ENCODE assay signal across 13 cellular contexts in genomic region chr2:105596522-105596921, GRCh38.
DNase-seq lines count a peak whose midpoint lies in the region; ATAC-seq, FAIRE-seq and TF ChIP-seq lines count a peak whose summit lies in the region.
"Had no signal": no experiment of that assay in that cellular context is flagged by ENCODE, and none has a peak within 500 bp of the region (broad histone marks: within the 10 kb centered on the region; RNA-seq: fewer than 3 reads in every experiment).

No MANE protein-coding gene starts in this region.

- peaks cover 35% of the 10 kb centered on the region for H3K4me1 Mint-ChIP-seq in activated CD8-positive, alpha-beta T cell treated with anti-CD3 and anti-CD28 coated beads for 36 hours (ENCODE audit: low read depth)
- H3K4me1 Mint-ChIP-seq in activated CD8-positive, alpha-beta T cell treated with anti-CD3 and anti-CD28 coated beads, Interleukin-2, amount 10 ng/mL, durations not matched to agents 7 days and 5 days (ENCODE audit: low read depth) = peaks cover 3% of the 10 kb centered on the region
- peaks cover 9 to 28% (median 21%) of the 10 kb centered on the region in 3 donors for H3K4me1 Mint-ChIP-seq in T-cell
- H3K4me1 Mint-ChIP-seq: CD14-positive monocyte had no signal

- H3K27me3 ChIP-seq in H1 (replicated peaks in 1 of 4; ENCODE audit: control insufficient read depth in 3 of 4, extremely low read depth in 1 of 4, insufficient read depth in 3 of 4, low read length in 3 of 4) = no peaks in the 10 kb centered on the region
- H3K27me3 ChIP-seq in HepG2 (ENCODE audit: control insufficient read depth in 1 of 2, insufficient read depth in 2 of 2, low read length in 2 of 2) = peaks cover 0 to 42% of the 10 kb centered on the region in 2 experiments; a peak in 4 of 5 replicates
- no peaks in the 10 kb centered on the region for H3K27me3 ChIP-seq in smooth muscle cell (ENCODE audit: low read depth)

- H3K9me3 Mint-ChIP-seq in activated CD8-positive, alpha-beta T cell treated with anti-CD3 and anti-CD28 coated beads for 36 hours = no peaks in the 10 kb centered on the region
- no peaks in the 10 kb centered on the region for H3K9me3 Mint-ChIP-seq in activated CD8-positive, alpha-beta T cell treated with anti-CD3 and anti-CD28 coated beads, Interleukin-2, amount 10 ng/mL, durations not matched to agents 7 days and 5 days (ENCODE audit: insufficient read depth)
- H3K9me3 Mint-ChIP-seq in T-cell = no peaks in the 10 kb centered on the region

- no peak overlapping the region for H2BK12ac ChIP-seq in H1 (ENCODE audit: low read depth, low read length)

- H3K4me3 Mint-ChIP-seq in activated CD8-positive, alpha-beta T cell treated with anti-CD3 and anti-CD28 coated beads for 36 hours = no peak overlapping the region
- no peak overlapping the region for H3K4me3 Mint-ChIP-seq in activated CD8-positive, alpha-beta T cell treated with anti-CD3 and anti-CD28 coated beads, Interleukin-2, amount 10 ng/mL, durations not matched to agents 7 days and 5 days
- H3K4me3 Mint-ChIP-seq in T-cell = peak overlapping the region in 1 of 3 donors; percentile 32
- H3K4me3 Mint-ChIP-seq: CD14-positive monocyte had no signal

- H3K27ac ChIP-seq in H1 (ENCODE audit: low read depth, low read length) = no peak overlapping the region
- H3K27ac ChIP-seq in HepG2 (ENCODE audit: extremely low read length, insufficient read depth, low read length) = no peak overlapping the region
- no peak overlapping the region for H3K27ac ChIP-seq in smooth muscle cell (ENCODE audit: low read depth)
- H3K27ac ChIP-seq: 22Rv1 had no signal

- no peaks in the 10 kb centered on the region for H3K27me3 Mint-ChIP-seq in activated CD8-positive, alpha-beta T cell treated with anti-CD3 and anti-CD28 coated beads for 36 hours
- H3K27me3 Mint-ChIP-seq in activated CD8-positive, alpha-beta T cell treated with anti-CD3 and anti-CD28 coated beads, Interleukin-2, amount 10 ng/mL, durations not matched to agents 7 days and 5 days (ENCODE audit: low read depth) = no peaks in the 10 kb centered on the region
- H3K27me3 Mint-ChIP-seq in T-cell = no peaks in the 10 kb centered on the region

- no TSS peak for BruUV-seq in HepG2 (replicated peaks; lab: Mats Ljungman, UMichigan)

- no peak overlapping the region for H2AK5ac ChIP-seq in H1 (ENCODE audit: low read depth, low read length)

- H3K4me2 ChIP-seq in H1 (ENCODE audit: insufficient read depth in 1 of 2, low read depth in 2 of 2, low read length in 2 of 2) (no peak overlapping the region), HepG2 (ENCODE audit: low read depth, low read length) (no peak overlapping the region), smooth muscle cell (no peak overlapping the region)

- TF ChIP-seq EP300 in H1 (IDR thresholded peaks at IDR 0.05; ENCODE audit: borderline replicate concordance in 1 of 2, low read depth in 2 of 2, low read length in 2 of 2) (no peak), HepG2 (IDR thresholded peaks at IDR 0.05; ENCODE audit: low read depth in 2 of 2, low read length in 2 of 2) (no peak), HepG2 (CRISPR knock-in tag; IDR thresholded peaks at IDR 0.05; ENCODE audit: borderline replicate concordance) (no peak)

- FAIRE-seq in H1 (lab: Jason Lieb, UNC) (no peak), HepG2 (lab: Jason Lieb, UNC) (no peak)
- FAIRE-seq: H54 had no signal

- TF ChIP-seq RAD21 in H1 (IDR thresholded peaks at IDR 0.05 in 1 of 2, conservative IDR thresholded peaks at IDR 0.05 in 1 of 2; ENCODE audit: low read depth in 2 of 2, low read length in 2 of 2) = no peak
- TF ChIP-seq RAD21 in HepG2 (CRISPR knock-in tag; IDR thresholded peaks at IDR 0.05) = no peak

- H3K79me2 ChIP-seq in H1 (ENCODE audit: control insufficient read depth in 1 of 2, insufficient read depth in 2 of 2, low read length in 2 of 2) (no peaks in the 10 kb centered on the region), HepG2 (ENCODE audit: insufficient read depth, low read length) (no peaks in the 10 kb centered on the region), smooth muscle cell (ENCODE audit: low read depth) (no peaks in the 10 kb centered on the region)

- no peaks in the 10 kb centered on the region for H3K23me2 ChIP-seq in H1 (ENCODE audit: low read depth, low read length)

- no peak overlapping the region for H3K4me3 ChIP-seq in H1 (ENCODE audit: extremely low read depth in 1 of 4, insufficient read depth in 2 of 4, low read depth in 3 of 4, low read length in 4 of 4)
- no peak overlapping the region for H3K4me3 ChIP-seq in HepG2 (replicated peaks in 1 of 3; ENCODE audit: insufficient read depth in 1 of 3, low read depth in 2 of 3, low read length in 3 of 3)
- no peak overlapping the region for H3K4me3 ChIP-seq in smooth muscle cell

- H3K56ac ChIP-seq in H1 (replicated peaks; ENCODE audit: insufficient read length, low read depth, low read length) = no peak overlapping the region

- H3K9ac ChIP-seq in H1 (replicated peaks in 1 of 4; ENCODE audit: extremely low read depth in 1 of 4, low read depth in 3 of 4, low read length in 3 of 4) (no peak overlapping the region), HepG2 (ENCODE audit: insufficient read depth, low read depth, low read length) (no peak overlapping the region), smooth muscle cell (ENCODE audit: low read depth) (no peak overlapping the region)

- no peak overlapping the region for H2BK20ac ChIP-seq in H1 (ENCODE audit: low read length)

- H4K20me1 ChIP-seq in H1 (replicated peaks in 1 of 2; ENCODE audit: control insufficient read depth in 1 of 2, insufficient read depth in 2 of 2, low read length in 2 of 2) (no peaks in the 10 kb centered on the region), HepG2 (ENCODE audit: insufficient read depth, low read length) (no peaks in the 10 kb centered on the region), smooth muscle cell (ENCODE audit: low read depth) (no peaks in the 10 kb centered on the region)

- intact Hi-C loops in activated CD8-positive, alpha-beta T cell treated with anti-CD3 and anti-CD28 coated beads for 36 hours (cut with micrococcal nuclease) = no loop called here
- intact Hi-C loops in HepG2 (cut with micrococcal nuclease; ENCODE audit: unreplicated experiment) = no loop called here

- H3K27ac Mint-ChIP-seq in activated CD8-positive, alpha-beta T cell treated with anti-CD3 and anti-CD28 coated beads for 36 hours = peak overlapping the region; percentile 26
- H3K27ac Mint-ChIP-seq in activated CD8-positive, alpha-beta T cell treated with anti-CD3 and anti-CD28 coated beads, Interleukin-2, amount 10 ng/mL, durations not matched to agents 7 days and 5 days = no peak overlapping the region
- H3K27ac Mint-ChIP-seq in T-cell = peak overlapping the region in 1 of 2 donors; percentile 73
- H3K27ac Mint-ChIP-seq: CD14-positive monocyte had no signal

- CTCF ChIA-PET in activated CD8-positive, alpha-beta T cell treated with anti-CD3 and anti-CD28 coated beads for 36 hours (lab: Charles Lee) = interaction anchor here (0.8 to 3.9 kb wide), 2 partner anchors 19 to 23 kb away, joined by 3 to 14 read pairs; no protein-coding TSS in a partner anchor
- CTCF ChIA-PET in activated CD8-positive, alpha-beta T cell treated with anti-CD3 and anti-CD28 coated beads, Interleukin-2, amount 10 ng/mL, durations not matched to agents 7 days and 5 days (lab: Charles Lee) = interaction anchor here (1.0 to 2.8 kb wide), 3 partner anchors 14 to 23 kb away, joined by 3 to 10 read pairs (median 4); no protein-coding TSS in a partner anchor
- CTCF ChIA-PET in T-cell (lab: Charles Lee) = no interaction called here
- CTCF ChIA-PET in H1 (lab: Charles Lee; ENCODE audit: partially characterized antibody) = interaction anchor here (1.5 to 3.4 kb wide), 3 partner anchors 13 to 139 kb away, joined by 4 to 18 read pairs (median 4); no protein-coding TSS in a partner anchor
- CTCF ChIA-PET in HepG2 (lab: Yijun Ruan, JAX; ENCODE audit: low intra/inter-chr PET ratio, low total read pairs) = no interaction called here

- H3K23ac ChIP-seq in H1 (ENCODE audit: insufficient read length) = no peak overlapping the region

- in situ Hi-C loops in HepG2 (cut with HindIII; ENCODE audit: extremely low pct_ligation_motif_present, low pct_unique_long_range_greater_than_20kb) = no loop called here

- no peak for ATAC-seq in activated CD8-positive, alpha-beta T cell treated with anti-CD3 and anti-CD28 coated beads for 36 hours
- no peak for ATAC-seq in activated CD8-positive, alpha-beta T cell treated with anti-CD3 and anti-CD28 coated beads, Interleukin-2, amount 10 ng/mL, durations not matched to agents 7 days and 5 days
- peak in 3 of 4 experiments; percentile 55 to 69 (median 69) for ATAC-seq in T-cell (replicated peaks in 1 of 4)
- ATAC-seq in HepG2 = no peak
- ATAC-seq: HCT116 had no signal

- 81% methylated on average over 4 of the region's 4 CpGs; no CpG with 5 or more reads in 1 of the 2 experiments for WGBS in H1 (ENCODE audit: extremely low coverage in 1 of 2, insufficient coverage in 1 of 2, insufficient read length in 1 of 2, insufficient replicate concordance in 2 of 2, low coverage in 1 of 2, low lambda C conversion rate in 2 of 2, missing lambda C conversion rate in 1 of 2), 2 experiments
- WGBS in HepG2 (ENCODE audit: low lambda C conversion rate) = 52% methylated on average over 4 of the region's 4 CpGs
- WGBS in smooth muscle cell (ENCODE audit: low lambda C conversion rate) = 88% methylated on average over 4 of the region's 4 CpGs

- no peak for DNase-seq in activated CD8-positive, alpha-beta T cell treated with anti-CD3 and anti-CD28 coated beads for 36 hours
- DNase-seq in activated CD8-positive, alpha-beta T cell treated with anti-CD3 and anti-CD28 coated beads, Interleukin-2, amount 10 ng/mL, durations not matched to agents 7 days and 5 days = no peak
- no peak for DNase-seq in T-cell
- no peak for DNase-seq in H1 (ENCODE audit: low read depth in 1 of 2, low spot score in 2 of 2)
- no peak for DNase-seq in HepG2 (ENCODE audit: low spot score)
- DNase-seq in smooth muscle cell (lab: John Stamatoyannopoulos, UW; ENCODE audit: unreplicated experiment) = no peak
- DNase-seq in stimulated activated CD4-positive, alpha-beta T cell treated with anti-CD3 and anti-CD28 coated beads, Interleukin-4, amount 100 ng/mL, for 24 hours = no peak
- DNase-seq: DMS53, IMR-90 had no signal

- H3F3A ChIP-seq in smooth muscle cell (ENCODE audit: low read depth) = no peaks in the 10 kb centered on the region

- H2BK120ac ChIP-seq in H1 (replicated peaks; ENCODE audit: low read depth, low read length) = no peak overlapping the region

- no peak overlapping the region for H4K5ac ChIP-seq in H1 (ENCODE audit: insufficient read length, low read depth, low read length)

- peaks cover 2 to 7% (median 5%) of the 10 kb centered on the region in 4 experiments; a peak in 4 of 7 replicates for H3K4me1 ChIP-seq in H1 (replicated peaks in 1 of 4; ENCODE audit: control insufficient read depth in 3 of 4, insufficient read depth in 4 of 4, low read length in 3 of 4)
- H3K4me1 ChIP-seq in HepG2 (ENCODE audit: insufficient read depth, low read length) = no peaks in the 10 kb centered on the region
- peaks cover 6% of the 10 kb centered on the region for H3K4me1 ChIP-seq in smooth muscle cell (ENCODE audit: low read depth)

- no peak overlapping the region for H4K91ac ChIP-seq in H1 (replicated peaks; ENCODE audit: insufficient read length, low read length)

- no peak overlapping the region for H4K8ac ChIP-seq in H1 (ENCODE audit: extremely low read depth, insufficient read depth, low read length)

- no peak overlapping the region for H2BK5ac ChIP-seq in H1 (ENCODE audit: low read depth, low read length)

- H3K14ac ChIP-seq in H1 (ENCODE audit: insufficient read length) = no peak overlapping the region

- no peaks in the 10 kb centered on the region for H3K9me3 ChIP-seq in H1 (ENCODE audit: insufficient read depth in 2 of 2, low read depth in 1 of 2, low read length in 1 of 2)
- no peaks in the 10 kb centered on the region for H3K9me3 ChIP-seq in HepG2 (ENCODE audit: low read length)
- H3K9me3 ChIP-seq in smooth muscle cell (replicated peaks; ENCODE audit: low read depth) = no peaks in the 10 kb centered on the region

- no peak overlapping the region for H2BK15ac ChIP-seq in H1 (ENCODE audit: low read length)

- no peak overlapping the region for H3K4ac ChIP-seq in H1 (replicated peaks; ENCODE audit: insufficient read length, low read depth, low read length)

- no peaks in the 10 kb centered on the region for H3K79me1 ChIP-seq in H1 (ENCODE audit: low read depth, low read length)

- POLR2A ChIA-PET in activated CD8-positive, alpha-beta T cell treated with anti-CD3 and anti-CD28 coated beads for 36 hours (lab: Charles Lee) = interaction anchor here (1.0 to 1.4 kb wide), 3 partner anchors 10 to 596 kb away, joined by 3 to 5 read pairs (median 4); no protein-coding TSS in a partner anchor
- POLR2A ChIA-PET in activated CD8-positive, alpha-beta T cell treated with anti-CD3 and anti-CD28 coated beads, Interleukin-2, amount 10 ng/mL, durations not matched to agents 7 days and 5 days (lab: Charles Lee) = no interaction called here
- POLR2A ChIA-PET in T-cell (lab: Charles Lee) (interaction anchor here in 1 of 2 donors (0.7 kb wide), 1 partner anchor 79 kb away, joined by 3 read pairs; no protein-coding TSS in a partner anchor), H1 (lab: Charles Lee; ENCODE audit: partially characterized antibody) (no interaction called here), HepG2 (lab: Yijun Ruan, JAX) (no interaction called here)

- no peaks in the 10 kb centered on the region for H3K36me3 Mint-ChIP-seq in activated CD8-positive, alpha-beta T cell treated with anti-CD3 and anti-CD28 coated beads for 36 hours (ENCODE audit: low read depth)
- no peaks in the 10 kb centered on the region for H3K36me3 Mint-ChIP-seq in activated CD8-positive, alpha-beta T cell treated with anti-CD3 and anti-CD28 coated beads, Interleukin-2, amount 10 ng/mL, durations not matched to agents 7 days and 5 days (ENCODE audit: low read depth)
- H3K36me3 Mint-ChIP-seq in T-cell = no peaks in the 10 kb centered on the region
- H3K36me3 Mint-ChIP-seq: CD14-positive monocyte had no signal

- H3K18ac ChIP-seq in H1 (ENCODE audit: extremely low read depth, low read length) = no peak overlapping the region

- H2AFZ ChIP-seq in H1 (ENCODE audit: low read length) (0 out of 2 replicates have a peak overlapping the region, but pooled peaks have one; percentile 5), HepG2 (ENCODE audit: low read length) (no peak overlapping the region), smooth muscle cell (ENCODE audit: low read depth) (no peak overlapping the region)

- TF ChIP-seq POLR2A in H1 (IDR thresholded peaks at IDR 0.05; ENCODE audit: control extremely low read depth in 1 of 2, low read depth in 2 of 2, low read length in 2 of 2) (no peak), HepG2 (IDR thresholded peaks at IDR 0.05; ENCODE audit: insufficient read depth in 1 of 2, low read depth in 2 of 2, low read length in 2 of 2) (no peak)

- H3K36me3 ChIP-seq in H1 (ENCODE audit: control insufficient read depth in 2 of 4, insufficient read depth in 4 of 4, low read length in 3 of 4) = no peaks in the 10 kb centered on the region
- no peaks in the 10 kb centered on the region for H3K36me3 ChIP-seq in HepG2 (replicated peaks in 1 of 2; ENCODE audit: control insufficient read depth in 1 of 2, insufficient read depth in 2 of 2, low read length in 2 of 2)
- H3K36me3 ChIP-seq in smooth muscle cell (ENCODE audit: low read depth) = no peaks in the 10 kb centered on the region

- TF ChIP-seq CTCF in activated CD8-positive, alpha-beta T cell treated with anti-CD3 and anti-CD28 coated beads for 36 hours (IDR thresholded peaks at IDR 0.05) = no peak
- TF ChIP-seq CTCF in H1 (IDR thresholded peaks at IDR 0.05; ENCODE audit: control extremely low read depth in 1 of 3, insufficient read depth in 1 of 3, low read depth in 1 of 3, low read length in 3 of 3) (no peak), HepG2 (CRISPR knock-in tag; IDR thresholded peaks at IDR 0.05) (no peak), smooth muscle cell (IDR thresholded peaks at IDR 0.05; ENCODE audit: borderline replicate concordance, insufficient read depth, poor library complexity, severe bottlenecking) (no peak)

Comparison
In these comparisons a context has a peak if more than half of its experiments do, and no peak if none do; other contexts are left out.
1. ATAC-seq: peak in T-cell (3 of 4); none in activated CD8-positive, alpha-beta T cell treated with anti-CD3 and anti-CD28 coated beads for 36 hours (single experiment), activated CD8-positive, alpha-beta T cell treated with anti-CD3 and anti-CD28 coated beads, Interleukin-2, amount 10 ng/mL, durations not matched to agents 7 days and 5 days (single experiment) and HepG2 (single experiment).
2. CTCF ChIA-PET loops: an anchor here in activated CD8-positive, alpha-beta T cell treated with anti-CD3 and anti-CD28 coated beads for 36 hours (0.8 to 3.9 kb wide), activated CD8-positive, alpha-beta T cell treated with anti-CD3 and anti-CD28 coated beads, Interleukin-2, amount 10 ng/mL, durations not matched to agents 7 days and 5 days (1.0 to 2.8 kb wide) and H1 (1.5 to 3.4 kb wide); none called in T-cell and HepG2.